ENCODE assay signal across 23 cellular contexts in genomic region chr6:43793875-43794242, GRCh38. TPM values are rescaled to one million over a fixed set of nuclear protein-coding genes. Genes with fewer than 3 reads are reported as not detected.
DNase-seq lines count a peak whose midpoint lies in the region; ATAC-seq and TF ChIP-seq lines count a peak whose summit lies in the region.
"Had no signal": no experiment of that assay in that cellular context is flagged by ENCODE, and none has a peak within 500 bp of the region (broad histone marks: within the 10 kb centered on the region; RNA-seq: fewer than 3 reads in every experiment).

No MANE protein-coding gene starts in this region.

- no peaks in the 10 kb centered on the region for H3K36me3 ChIP-seq in gastrocnemius medialis
- H3K36me3 ChIP-seq: SJSA1 had no signal

- H3K4me3 ChIP-seq in right cardiac atrium (ENCODE audit: low read length) (no peak overlapping the region), gastrocnemius medialis (no peak overlapping the region)
- H3K4me3 ChIP-seq: SJSA1 had no signal

- H3K9me3 ChIP-seq in right cardiac atrium (ENCODE audit: control insufficient read depth, low read length) (no peaks in the 10 kb centered on the region), gastrocnemius medialis (no peaks in the 10 kb centered on the region)
- H3K9me3 ChIP-seq: SJSA1 had no signal

- DNase-seq in Right ventricle myocardium inferior (ENCODE audit: missing footprints) (no peak), cardiac septum (ENCODE audit: low spot score) (no peak), right cardiac atrium (peak in 2 of 3 donors; percentile 50 to 70), gastrocnemius medialis (no peak), DMS79 treated with DMSO at 0.1 percent for 48 hours (lab: John Stamatoyannopoulos, UW) (no peak), glomerular visceral epithelial cell (ENCODE audit: extremely low spot score) (no peak), NCI-H187 (lab: John Stamatoyannopoulos, UW) (no peak)
- DNase-seq: DMS53, EL, GF-D8, NCI-H1105, NCI-H146, NCI-H2029 treated with DMSO at 0.1 percent for 48 hours, NCI-H345, NCI-H524, NCI-H82 had no signal

- intact Hi-C loops in Right ventricle myocardium inferior (cut with DNase I) (no loop called here), cardiac septum (cut with DNase I) (no loop called here), right cardiac atrium (cut with DNase I) (no loop called here), gastrocnemius medialis (cut with DNase I; ENCODE audit: low total_unique reads) (no loop called here)

- no peak for TF ChIP-seq CTCF in gastrocnemius medialis (IDR thresholded peaks at IDR 0.05 in 4 of 5, conservative IDR thresholded peaks at IDR 0.05 in 1 of 5)

- H3K4me1 ChIP-seq in right cardiac atrium (ENCODE audit: control insufficient read depth, insufficient read depth, low read length) (peaks cover 4% of the 10 kb centered on the region), gastrocnemius medialis (peaks cover 39 to 49% of the 10 kb centered on the region in 2 donors)

- peak in 1 of 2 donors; percentile 20 for TF ChIP-seq POLR2A in gastrocnemius medialis (IDR thresholded peaks at IDR 0.05)

- in situ Hi-C loops in gastrocnemius medialis (cut with MboI; ENCODE audit: low sequenced_read_pairs in 4 of 4) = no loop called here

- no peaks in the 10 kb centered on the region for H3K27me3 ChIP-seq in right cardiac atrium (ENCODE audit: control insufficient read depth, insufficient read depth)
- no peaks in the 10 kb centered on the region for H3K27me3 ChIP-seq in gastrocnemius medialis
- H3K27me3 ChIP-seq: SJSA1 had no signal

- H3K27ac ChIP-seq in right cardiac atrium (ENCODE audit: low read length) (no peak overlapping the region), gastrocnemius medialis (peak overlapping the region; percentile 68 to 96 (median 74))
- H3K27ac ChIP-seq: 22Rv1, C4-2B, KMS-11, SJSA1 had no signal

- 57% methylated on average over 9 of the region's 9 CpGs for WGBS in right cardiac atrium

- ATAC-seq in Right ventricle myocardium inferior (peak; percentile 32), right cardiac atrium (peak; percentile 19 to 29), gastrocnemius medialis (peak in 1 of 2 donors; percentile 12), GM21528 (IDR thresholded peaks at IDR 0.05; ENCODE audit: low FRiP score, unreplicated experiment) (no peak)
- ATAC-seq: HCT116, Panc1 had no signal

RNA-seq across cellular contexts. Expression of gene VEGFA, which starts 23.8 kb away (rescaled TPM):
- 242 TPM for total RNA-seq in Right ventricle myocardium inferior
- total RNA-seq in cardiac septum = 233 TPM
- total RNA-seq in right cardiac atrium = 100 to 1,000 TPM; 163 to 296 (median 219) TPM
- 246 TPM for polyA plus RNA-seq in right cardiac atrium
- total RNA-seq in gastrocnemius medialis = 100 to 1,000 TPM in 3 of 4 donors, 10 to 100 TPM in 1; 66.4 to 195 (median 149) TPM

Comparison
In these comparisons a context has a peak if more than half of its experiments do, and no peak if none do; other contexts are left out.
1. DNase-seq: peak in right cardiac atrium (2 of 3); none in Right ventricle myocardium inferior (single experiment), cardiac septum (single experiment), gastrocnemius medialis (0 of 2), DMS79 treated with DMSO at 0.1 percent for 48 hours (single experiment), glomerular visceral epithelial cell (single experiment) and NCI-H187 (0 of 2).